24 cellular contexts compared by ENCODE assay signal in genomic region chr19:18716857-18717256, GRCh38.
"Had no signal": no experiment of that assay in that cellular context is flagged by ENCODE, and none has a peak within 500 bp of the region (broad histone marks: within the 10 kb centered on the region; RNA-seq: fewer than 3 reads in every experiment).

No MANE protein-coding gene starts in this region.

- ATAC-seq: gastroesophageal sphincter, heart right ventricle, left ventricle myocardium superior had no signal

- H3K9me3 ChIP-seq: esophagus muscularis mucosa, gastroesophageal sphincter, heart right ventricle, prostate gland, right atrium auricular region, stomach, testis, upper lobe of left lung had no signal

- DNase-seq: activated CD4-positive, alpha-beta memory T cell treated with anti-CD3 and anti-CD28 coated beads, Interleukin-2, amount 10 ng/mL, durations not matched to agents 7 days and 5 days; activated CD4-positive, alpha-beta T cell treated with anti-CD3 and anti-CD28 coated beads for 48 hours; activated CD4-positive, CD25-positive, alpha-beta regulatory T cell; activated naive CD4-positive, alpha-beta T cell treated with anti-CD3 and anti-CD28 coated beads for 36 hours; activated T-cell treated with anti-CD3 and anti-CD28 coated beads, Interleukin-2, amount 50 U/mL, for 1 hour; brain microvascular endothelial cell; cortex of kidney; effector CD4-positive, alpha-beta T cell; heart right ventricle; immature natural killer cell; kidney glomerular epithelial cell; left ventricle myocardium superior; stimulated activated CD4-positive, alpha-beta T cell treated with anti-CD3 and anti-CD28 coated beads, Interleukin-12 subunit alpha, Interleukin-12 subunit beta, amount 100 ng/mL, for 4 hours; stimulated activated CD4-positive, alpha-beta T cell treated with anti-CD3 and anti-CD28 coated beads, Interleukin-2, amount 100 ng/mL, for 24 hours; stomach; T-helper 9 cell had no signal

- H3K27me3 Mint-ChIP-seq: activated CD4-positive, alpha-beta memory T cell treated with anti-CD3 and anti-CD28 coated beads, Interleukin-2, amount 10 ng/mL, durations not matched to agents 7 days and 5 days had no signal

- H3K36me3 ChIP-seq: brain microvascular endothelial cell, gastroesophageal sphincter, heart right ventricle, prostate gland, right atrium auricular region, upper lobe of left lung had no signal

- H3K4me1 ChIP-seq: prostate gland had no signal

- H3K4me3 ChIP-seq: esophagus muscularis mucosa, gastroesophageal sphincter, heart right ventricle, prostate gland, right atrium auricular region, stomach, testis, upper lobe of left lung had no signal

- H3K36me3 Mint-ChIP-seq: immature natural killer cell had no signal

- H3K4me1 Mint-ChIP-seq: activated CD4-positive, alpha-beta memory T cell treated with anti-CD3 and anti-CD28 coated beads, Interleukin-2, amount 10 ng/mL, durations not matched to agents 7 days and 5 days had no signal

- H3K9me3 Mint-ChIP-seq: activated CD4-positive, alpha-beta memory T cell treated with anti-CD3 and anti-CD28 coated beads, Interleukin-2, amount 10 ng/mL, durations not matched to agents 7 days and 5 days; activated naive CD4-positive, alpha-beta T cell treated with anti-CD3 and anti-CD28 coated beads for 36 hours; activated T-helper 2 cell treated with anti-CD3 and anti-CD28 coated beads, Interferon-gamma antibody, Interleukin-2, Interleukin-4, amounts not matched to agents 10 μg/mL and 5 μg/mL and 100 μg/mL, durations not matched to agents 14 hours and 24 hours and 36 hours; immature natural killer cell; nephron had no signal

- H3K27me3 ChIP-seq: brain microvascular endothelial cell, esophagus muscularis mucosa, gastroesophageal sphincter, heart right ventricle, right atrium auricular region, stomach, testis, upper lobe of left lung had no signal

- H3K27ac Mint-ChIP-seq: activated CD4-positive, alpha-beta memory T cell treated with anti-CD3 and anti-CD28 coated beads, Interleukin-2, amount 10 ng/mL, durations not matched to agents 7 days and 5 days; activated naive CD4-positive, alpha-beta T cell treated with anti-CD3 and anti-CD28 coated beads for 36 hours; activated T-helper 2 cell treated with anti-CD3 and anti-CD28 coated beads, Interferon-gamma antibody, Interleukin-2, Interleukin-4, amounts not matched to agents 10 μg/mL and 5 μg/mL and 100 μg/mL, durations not matched to agents 14 hours and 24 hours and 36 hours; nephron had no signal

- H3K4me3 Mint-ChIP-seq: activated CD4-positive, alpha-beta memory T cell treated with anti-CD3 and anti-CD28 coated beads, Interleukin-2, amount 10 ng/mL, durations not matched to agents 7 days and 5 days; activated naive CD4-positive, alpha-beta T cell treated with anti-CD3 and anti-CD28 coated beads for 36 hours; immature natural killer cell; nephron had no signal

- H3K27ac ChIP-seq: brain microvascular endothelial cell, esophagus muscularis mucosa, gastroesophageal sphincter, heart right ventricle, prostate gland, right atrium auricular region, stomach, testis, upper lobe of left lung had no signal
